In genomic region chr3:15064835-15065549, GRCh38 we compare ENCODE assay signal across 1 cellular context.
A peak's percentile ranks its signal among the peaks of the same experiment; 100 is the strongest.
TF ChIP-seq lines count a peak whose summit lies in the region.

Gene MRPS25, minus strand, starts transcription at chr3:15065315. Its CDS starts 121 bp downstream, at chr3:15065194.

TF ChIP-seq in HepG2, 621 proteins besides CTCF, POLR2A, EP300 and RAD21 (continued from another document and continues in another):
- TF ChIP-seq MEIS2 (CRISPR knock-in tag; IDR thresholded peaks at IDR 0.05) (peak; percentile 49; the same call in 1 of the 2 replicates), SOX6 (IDR thresholded peaks at IDR 0.05) (no peak), SOX6 (CRISPR knock-in tag; IDR thresholded peaks at IDR 0.05) (peak; percentile 50; the same call in 1 of the 2 replicates), BORCS8-MEF2B (CRISPR knock-in tag; IDR thresholded peaks at IDR 0.05) (peak; percentile 92), ZNF580 (CRISPR knock-in tag; IDR thresholded peaks at IDR 0.05; ENCODE audit: borderline replicate concordance, low read depth) (peak; percentile 85; the same call in 1 of the 2 replicates), ZNF766 (CRISPR knock-in tag; IDR thresholded peaks at IDR 0.05; ENCODE audit: borderline replicate concordance) (peak; percentile 88; the same call in 1 of the 2 replicates), MXI1 (IDR thresholded peaks at IDR 0.05; ENCODE audit: borderline replicate concordance, low read depth, low read length) (peak; percentile 75; the same call in 1 of the 3 replicates), MXD3 (CRISPR knock-in tag; IDR thresholded peaks at IDR 0.05) (peak; percentile 91), ZNF784 (CRISPR knock-in tag; IDR thresholded peaks at IDR 0.05; ENCODE audit: borderline replicate concordance) (0 out of 2 replicates have a peak, but pooled peaks have one; percentile 24), ZNF264 (CRISPR knock-in tag; IDR thresholded peaks at IDR 0.05) (no peak), HINFP (CRISPR knock-in tag; IDR thresholded peaks at IDR 0.05; ENCODE audit: low read depth) (peak; percentile 83; the same call in 1 of the 2 replicates), ZNF263 (CRISPR knock-in tag; IDR thresholded peaks at IDR 0.05) (no peak), ZNF646 (CRISPR knock-in tag; IDR thresholded peaks at IDR 0.05) (no peak), NCOA1 (CRISPR knock-in tag; IDR thresholded peaks at IDR 0.05) (no peak), ZNF124 (CRISPR knock-in tag; IDR thresholded peaks at IDR 0.05) (peak; percentile 92), TGIF2 (CRISPR knock-in tag; IDR thresholded peaks at IDR 0.05) (peak; percentile 57; the same call in 1 of the 2 replicates), ZSCAN25 (CRISPR knock-in tag; IDR thresholded peaks at IDR 0.05) (0 out of 2 replicates have a peak, but pooled peaks have one; percentile 18), TCF7L2 (IDR thresholded peaks at IDR 0.05; ENCODE audit: low read depth, low read length) (no peak), ZNF619 (CRISPR knock-in tag; IDR thresholded peaks at IDR 0.05) (no peak), ELF1 (CRISPR knock-in tag; IDR thresholded peaks at IDR 0.05) (peak; percentile 86), HNRNPUL1 (IDR thresholded peaks at IDR 0.05; ENCODE audit: low read depth, low read length) (no peak), ZNF772 (CRISPR knock-in tag; IDR thresholded peaks at IDR 0.05) (peak; percentile 85; the same call in 1 of the 2 replicates), THAP11 (CRISPR knock-in tag; IDR thresholded peaks at IDR 0.05) (peak; percentile 100), ELF4 (CRISPR knock-in tag; IDR thresholded peaks at IDR 0.05; ENCODE audit: borderline replicate concordance) (0 out of 2 replicates have a peak, but pooled peaks have one; percentile 68), MED8 (CRISPR knock-in tag; IDR thresholded peaks at IDR 0.05; ENCODE audit: insufficient replicate concordance) (no peak), HOXA3 (CRISPR knock-in tag; IDR thresholded peaks at IDR 0.05) (peak; percentile 83), CEBPG (CRISPR knock-in tag; IDR thresholded peaks at IDR 0.05) (peak; percentile 43; the same call in 1 of the 2 replicates), ZNF749 (CRISPR knock-in tag; IDR thresholded peaks at IDR 0.05; ENCODE audit: borderline replicate concordance) (no peak), SNAPC4 (CRISPR knock-in tag; IDR thresholded peaks at IDR 0.05) (no peak; the same call in 1 of the 2 replicates), ZFP36L2 (CRISPR knock-in tag; IDR thresholded peaks at IDR 0.05) (no peak), BRF2 (CRISPR knock-in tag; IDR thresholded peaks at IDR 0.05) (no peak), PAXIP1 (CRISPR knock-in tag; conservative IDR thresholded peaks at IDR 0.05) (peak; percentile 24), HNF4A (CRISPR knock-in tag; IDR thresholded peaks at IDR 0.05) (peak; percentile 45; the same call in 1 of the 2 replicates), KLF16 (CRISPR knock-in tag; IDR thresholded peaks at IDR 0.05) (peak in 1 of 2 experiments; percentile 79; a peak in 2 of 4 replicates), YY1 (IDR thresholded peaks at IDR 0.05; ENCODE audit: insufficient read depth, insufficient replicate concordance, low read depth, low read length) (peak; percentile 73)
